In the genomic region with DNA sequence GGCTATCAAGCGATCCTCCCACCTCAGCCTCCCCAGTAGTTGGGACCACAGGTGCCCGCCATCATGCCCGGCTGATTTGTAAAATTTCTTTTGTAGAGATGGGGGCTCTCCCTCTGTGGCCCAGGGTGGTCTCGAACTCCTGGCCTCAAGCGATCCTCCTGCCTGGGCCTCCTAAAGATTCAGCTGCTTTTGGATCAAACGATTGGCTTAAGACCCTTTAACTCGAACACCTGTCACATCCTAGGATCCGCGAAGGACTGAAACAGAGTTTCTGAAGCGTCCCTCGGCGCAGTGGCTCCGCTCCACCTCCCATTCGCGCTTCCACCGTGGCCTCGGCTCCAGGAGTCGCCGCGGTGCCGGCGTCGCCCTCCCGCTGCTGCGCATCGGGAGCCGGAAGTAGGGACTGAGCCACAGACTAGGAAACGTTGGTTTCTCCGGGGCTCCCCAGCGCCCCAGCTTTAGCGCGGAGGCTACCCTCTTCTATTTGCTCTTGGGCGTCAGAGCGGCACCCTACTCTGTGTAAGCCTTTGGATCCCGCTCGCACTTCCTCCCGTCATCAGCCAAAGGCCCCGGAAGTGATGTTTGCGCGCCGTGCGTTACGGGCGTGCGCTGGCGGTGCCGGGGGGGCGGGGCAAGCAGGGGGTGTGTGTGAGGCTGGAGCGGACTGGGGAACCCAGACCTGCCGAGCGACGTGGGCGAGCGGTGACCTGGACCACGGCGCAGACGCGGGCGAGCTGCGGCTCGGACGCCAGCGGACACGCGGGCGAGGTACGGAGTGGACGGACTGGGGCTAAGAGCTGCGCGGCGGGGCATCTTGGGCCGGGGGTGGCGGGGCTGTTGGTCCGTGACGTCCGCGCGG, we compare ENCODE assay signal across 8 cellular contexts. TPM values are rescaled to one million over a fixed set of nuclear protein-coding genes. Genes with fewer than 3 reads are reported as not detected.
DNase-seq lines count a peak whose midpoint lies in the region; ATAC-seq and TF ChIP-seq lines count a peak whose summit lies in the region.

No MANE protein-coding gene starts in this region.

- H3K9ac ChIP-seq in rectal smooth muscle tissue (ENCODE audit: low read length): peak overlapping the region; percentile 68

- H3K27ac ChIP-seq in ascending aorta (peak overlapping the region; percentile 99 to 100), rectal smooth muscle tissue (ENCODE audit: low read depth, low read length) (peak overlapping the region; percentile 92), aorta (ENCODE audit: low read depth in 1 of 2, low read length in 2 of 2) (peak overlapping the region; percentile 6 to 93)

- H3K27me3 ChIP-seq in ascending aorta: no peaks in the 10 kb centered on the region
- no peaks in the 10 kb centered on the region for H3K27me3 ChIP-seq in rectal smooth muscle tissue (ENCODE audit: control insufficient read depth, insufficient read depth, low read length)
- H3K27me3 ChIP-seq in aorta (ENCODE audit: control insufficient read depth in 1 of 2, insufficient read depth in 2 of 2, low read length in 1 of 2): no peaks in the 10 kb centered on the region

- WGBS in aorta, 2 donors: 4% methylated on average over 48 to 78 of the region's 78 CpGs

- H3K9me3 ChIP-seq in ascending aorta (no peaks in the 10 kb centered on the region), aorta (ENCODE audit: control insufficient read depth, low read length) (no peaks in the 10 kb centered on the region)

- H3K36me3 ChIP-seq in ascending aorta (no peaks in the 10 kb centered on the region), rectal smooth muscle tissue (ENCODE audit: control insufficient read depth, insufficient read depth, low read length) (no peaks in the 10 kb centered on the region), aorta (ENCODE audit: control insufficient read depth in 1 of 2, insufficient read depth in 2 of 2, low read length in 1 of 2) (no peaks in the 10 kb centered on the region)

- no peak for TF ChIP-seq CTCF in ascending aorta (IDR thresholded peaks at IDR 0.05)

- H3K4me1 ChIP-seq in ascending aorta: peaks cover 4 to 11% of the 10 kb centered on the region in 2 donors
- no peaks in the 10 kb centered on the region for H3K4me1 ChIP-seq in rectal smooth muscle tissue (ENCODE audit: control insufficient read depth, insufficient read depth, low read length)
- no peaks in the 10 kb centered on the region for H3K4me1 ChIP-seq in aorta (ENCODE audit: control insufficient read depth in 1 of 2, insufficient read depth in 2 of 2, low read length in 2 of 2)

- ATAC-seq in GM18502 (IDR thresholded peaks at IDR 0.05; ENCODE audit: poor library complexity, unreplicated experiment): peak; percentile 93
- peak; percentile 94 for ATAC-seq in HG02943 (IDR thresholded peaks at IDR 0.05; ENCODE audit: low read depth, unreplicated experiment)
- ATAC-seq in aorta (ENCODE audit: low FRiP score): peak; percentile 99

- peak overlapping the region; percentile 68 to 87 for H3K4me3 ChIP-seq in ascending aorta
- peak overlapping the region; percentile 95 for H3K4me3 ChIP-seq in rectal smooth muscle tissue (ENCODE audit: low read length)
- peak overlapping the region; percentile 70 to 98 for H3K4me3 ChIP-seq in aorta (ENCODE audit: low read length in 2 of 2)

- peak; percentile 85 to 92 for DNase-seq in NCI-H187 (lab: John Stamatoyannopoulos, UW)
- DNase-seq in T-helper 2 cell: peak; percentile 88 to 97 (median 93)
- DNase-seq in ascending aorta (ENCODE audit: low spot score in 2 of 2): peak; percentile 88 to 99
- peak; percentile 95 for DNase-seq in hepatic stellate cell (ENCODE audit: low spot score)
- peak; percentile 98 to 100 for DNase-seq in aorta

- intact Hi-C loops in ascending aorta (cut with DNase I): loop anchor here (1.0 to 2.0 kb wide), 5 partner anchors 27 to 315 kb away; partner anchors contain the start of genes KCTD7 and TYW1
- intact Hi-C loops in aorta (cut with DNase I): loop anchor here (2.0 to 5.0 kb wide), 3 partner anchors 54 to 61 kb away; partner anchors contain the start of genes RABGEF1 (in 2 of the 2) and KCTD7 (in 1 of the 2)

RNA-seq across cellular contexts. Expression of gene KCTD7, which starts 53.0 kb away (rescaled TPM):
- total RNA-seq in ascending aorta (12.5 TPM), aorta (10 to 100 TPM; 11.4 to 24.4 TPM)
- 10 to 100 TPM; 10.8 to 14.9 TPM for polyA plus RNA-seq in aorta

RNA-seq across cellular contexts. Expression of gene RABGEF1, which starts 58.8 kb away (rescaled TPM):
- total RNA-seq in ascending aorta (31.6 TPM), aorta (10 to 100 TPM; 30.3 to 38.0 TPM)
- 10 to 100 TPM in 1 of 2 donors, 1 to 10 TPM in 1; 8.9 to 20.9 TPM for polyA plus RNA-seq in aorta

Comparison
In these comparisons a context has a peak if more than half of its experiments do, and no peak if none do; other contexts are left out.
1. Peak in every context shown above with its lines: DNase-seq, ATAC-seq, H3K4me3 ChIP-seq and H3K27ac ChIP-seq.
2. H3K27ac ChIP-seq: peak in every context shown above with its lines; median percentile 100 in ascending aorta; 92 in rectal smooth muscle tissue; 50 in aorta.